ENCODE assay signal across 6 cellular contexts in the genomic region with DNA sequence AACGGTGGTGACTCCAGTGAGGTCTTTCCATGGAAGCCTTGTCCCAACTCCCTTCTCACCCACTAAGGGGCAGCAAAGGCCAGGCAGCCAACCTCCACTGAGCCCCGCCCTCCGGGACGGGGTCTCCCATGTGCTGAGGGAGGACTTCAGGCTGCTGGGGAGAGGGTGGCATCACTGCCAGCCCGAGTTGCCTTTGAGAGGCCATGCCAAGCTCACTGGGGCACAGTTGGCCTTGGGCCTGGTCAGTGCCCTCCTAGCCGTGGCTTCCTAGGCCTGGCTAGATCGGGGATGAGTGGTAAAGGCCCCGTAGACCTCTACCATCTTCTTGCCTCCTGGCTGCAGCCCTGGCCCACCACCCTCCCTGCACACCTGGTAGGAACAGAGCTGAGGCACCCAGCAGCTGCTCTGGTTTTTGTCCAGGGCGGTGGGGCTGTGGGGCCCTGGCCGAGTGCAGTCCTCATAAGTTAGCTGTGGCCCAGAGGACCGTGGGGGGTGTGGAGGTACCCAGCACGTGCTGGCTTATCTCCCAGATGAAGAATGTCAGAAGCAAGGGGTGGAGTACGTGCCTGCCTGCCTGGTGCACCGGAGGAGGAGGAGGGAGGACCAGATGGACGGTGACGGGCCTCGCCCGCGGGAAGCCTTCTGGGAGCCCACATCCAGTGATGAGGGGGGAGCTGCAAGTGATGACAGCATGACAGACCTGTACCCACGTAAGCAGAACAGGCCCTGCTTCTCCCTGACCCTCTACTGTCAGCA. TPM values are rescaled to one million over a fixed set of nuclear protein-coding genes. Genes with fewer than 3 reads are reported as not detected.
A peak's percentile ranks its signal among the peaks of the same experiment; 100 is the strongest.
DNase-seq lines count a peak whose midpoint lies in the region; ATAC-seq and TF ChIP-seq lines count a peak whose summit lies in the region.

No MANE protein-coding gene starts in this region.

- in situ Hi-C loops in GM13976 (cut with MboI; ENCODE audit: low sequenced_read_pairs, unreplicated experiment), result no loop called here

- no peak for ATAC-seq in GM21528 (IDR thresholded peaks at IDR 0.05; ENCODE audit: low FRiP score, unreplicated experiment)

- H3K27ac ChIP-seq in VCaP, result peak overlapping the region; percentile 98

- DNase-seq in GM13976 (ENCODE audit: low spot score), result no peak
- DNase-seq in mesenteric fat pad (ENCODE audit: low spot score), result peak; percentile 85
- no peak for DNase-seq in NK-92 (lab: John Stamatoyannopoulos, UW; ENCODE audit: unreplicated experiment)
- DNase-seq in activated gamma-delta T cell (lab: John Stamatoyannopoulos, UW), result no peak

- TF ChIP-seq CTCF in GM13976 (IDR thresholded peaks at IDR 0.05; ENCODE audit: borderline replicate concordance, control extremely low read depth, extremely low read depth, insufficient read depth, missing control alignments) (peak; percentile 12), VCaP (conservative IDR thresholded peaks at IDR 0.05) (peak; percentile 73)

RNA-seq across cellular contexts. Expression of a gene that starts 3.2 kb away (rescaled TPM):
- 13.5 TPM for total RNA-seq in mesenteric fat pad

RNA-seq across cellular contexts. Expression of a gene that starts 3.3 kb away (rescaled TPM):
- total RNA-seq in mesenteric fat pad, result 30.8 TPM

RNA-seq across cellular contexts. Expression of a gene that starts 11.6 kb away (rescaled TPM):
- total RNA-seq in mesenteric fat pad, result 1,535 TPM

RNA-seq across cellular contexts. Expression of a gene that starts 11.7 kb away (rescaled TPM):
- 25.6 TPM for total RNA-seq in mesenteric fat pad

RNA-seq across cellular contexts. Expression of a gene that starts 16.3 kb away (rescaled TPM):
- total RNA-seq in mesenteric fat pad, result 211 TPM
